In genomic region chr4:3449047-3449573, GRCh38 we compare ENCODE assay signal across 41 cellular contexts. TPM values are rescaled to one million over a fixed set of nuclear protein-coding genes. Genes with fewer than 3 reads are reported as not detected.
"Had no signal": no experiment of that assay in that cellular context is flagged by ENCODE, and none has a peak within 500 bp of the region (broad histone marks: within the 10 kb centered on the region; RNA-seq: fewer than 3 reads in every experiment).

No MANE protein-coding gene starts in this region.

- H3K9me3 ChIP-seq: ascending aorta, gastroesophageal sphincter, neutrophil, ovary, sigmoid colon, thoracic aorta, upper lobe of left lung, vagina had no signal

- FAIRE-seq: small intestine had no signal

- H3K27me3 Mint-ChIP-seq: activated CD4-positive, alpha-beta memory T cell treated with anti-CD3 and anti-CD28 coated beads for 36 hours; activated CD4-positive, alpha-beta T cell treated with anti-CD3 and anti-CD28 coated beads, Interleukin-2, amount 10 ng/mL, durations not matched to agents 24 days and 14 days; activated T-cell treated with anti-CD3 and anti-CD28 coated beads, Interleukin-2, amount 50 U/mL, for 24 hours; natural killer cell treated with Interleukin-12 subunit alpha and Interleukin-12 subunit beta and Interleukin-15 and Interleukin-18, amount 100 ng/mL, for 72 hours; progenitor cell of endocrine pancreas; stimulated activated naive CD8-positive, alpha-beta T cell treated with anti-CD3 and anti-CD28 coated beads, Interleukin-15, Interleukin-2, amounts not matched to agents 100 ng/mL and 50 ng/mL, for 24 hours had no signal

- H3K4me1 Mint-ChIP-seq: activated CD4-positive, alpha-beta T cell treated with anti-CD3 and anti-CD28 coated beads, Interleukin-2, amount 10 ng/mL, durations not matched to agents 24 days and 14 days; activated naive CD4-positive, alpha-beta T cell treated with anti-CD3 and anti-CD28 coated beads, Interleukin-2, amount 10 ng/mL, durations not matched to agents 7 days and 5 days; activated naive CD8-positive, alpha-beta T cell treated with anti-CD3 and anti-CD28 coated beads, Interleukin-2, amount 10 ng/mL, durations not matched to agents 7 days and 5 days; immature natural killer cell; stimulated activated effector memory CD8-positive, alpha-beta T cell treated with anti-CD3 and anti-CD28 coated beads, Interleukin-12 subunit alpha, Interleukin-12 subunit beta, amount 100 ng/mL, for 72 hours had no signal

- H3K27me3 ChIP-seq: ascending aorta, cardiac muscle cell, dorsolateral prefrontal cortex, gastroesophageal sphincter, ovary, sigmoid colon, upper lobe of left lung, vagina had no signal

- H3K9me3 Mint-ChIP-seq: activated CD4-positive, alpha-beta memory T cell treated with anti-CD3 and anti-CD28 coated beads for 36 hours; activated CD4-positive, alpha-beta T cell treated with anti-CD3 and anti-CD28 coated beads, Interleukin-2, amount 10 ng/mL, durations not matched to agents 24 days and 14 days; activated naive CD4-positive, alpha-beta T cell treated with anti-CD3 and anti-CD28 coated beads, Interleukin-2, amount 10 ng/mL, durations not matched to agents 7 days and 5 days; activated naive CD8-positive, alpha-beta T cell treated with anti-CD3 and anti-CD28 coated beads, Interleukin-2, amount 10 ng/mL, durations not matched to agents 7 days and 5 days; activated T-cell treated with anti-CD3 and anti-CD28 coated beads, Interleukin-2, amount 50 U/mL, for 24 hours; immature natural killer cell; natural killer cell treated with Interleukin-12 subunit alpha and Interleukin-12 subunit beta and Interleukin-15 and Interleukin-18, amount 100 ng/mL, for 72 hours; stimulated activated effector memory CD8-positive, alpha-beta T cell treated with anti-CD3 and anti-CD28 coated beads, Interleukin-12 subunit alpha, Interleukin-12 subunit beta, amount 100 ng/mL, for 72 hours; stimulated activated naive CD8-positive, alpha-beta T cell treated with anti-CD3 and anti-CD28 coated beads, Interleukin-15, Interleukin-2, amounts not matched to agents 100 ng/mL and 50 ng/mL, for 24 hours had no signal

- ATAC-seq: gastroesophageal sphincter; natural killer cell treated with Interleukin-12 subunit alpha and Interleukin-12 subunit beta and Interleukin-15 and Interleukin-18, amount 100 ng/mL, for 72 hours; stimulated activated effector memory CD8-positive, alpha-beta T cell treated with anti-CD3 and anti-CD28 coated beads, Interleukin-12 subunit alpha, Interleukin-12 subunit beta, amount 100 ng/mL, for 72 hours; T-helper 17 cell had no signal

- H3K27ac ChIP-seq: ascending aorta, cardiac muscle cell, coronary artery, dorsolateral prefrontal cortex, gastroesophageal sphincter, neutrophil, ovary, sigmoid colon, thoracic aorta, upper lobe of left lung, vagina had no signal

- H3K36me3 ChIP-seq: ascending aorta, cardiac muscle cell, gastroesophageal sphincter, neutrophil, ovary, sigmoid colon, thoracic aorta, upper lobe of left lung, vagina had no signal

- DNase-seq: activated CD4-positive, alpha-beta memory T cell treated with anti-CD3 and anti-CD28 coated beads for 36 hours; activated CD4-positive, alpha-beta T cell treated with anti-CD3 and anti-CD28 coated beads, Interleukin-2, amount 10 ng/mL, durations not matched to agents 24 days and 14 days; activated CD4-positive, CD25-positive, alpha-beta regulatory T cell treated with anti-CD3 and anti-CD28 coated beads, Interleukin-2, amount 50 U/mL, for 72 hours; activated CD8-positive, alpha-beta memory T cell treated with anti-CD3 and anti-CD28 coated beads, Interleukin-2, amount 50 U/mL, for 4 hours; activated gamma-delta T cell; activated naive CD4-positive, alpha-beta T cell treated with anti-CD3 and anti-CD28 coated beads, Interleukin-2, amount 10 ng/mL, durations not matched to agents 7 days and 5 days; activated naive CD8-positive, alpha-beta T cell treated with anti-CD3 and anti-CD28 coated beads, Interleukin-2, amount 10 ng/mL, durations not matched to agents 7 days and 5 days; activated T-cell treated with anti-CD3 and anti-CD28 coated beads, Interleukin-2, amount 50 U/mL, for 24 hours; dorsolateral prefrontal cortex; effector memory CD4-positive, alpha-beta T cell; erythroblast; head of caudate nucleus; hippocampal formation; immature natural killer cell; mesendoderm; sigmoid colon; small intestine; stimulated activated CD4-positive, alpha-beta T cell treated with anti-CD3 and anti-CD28 coated beads, Interleukin-4, amount 100 ng/mL, for 24 hours; T-helper 17 cell; T1000 had no signal

- H3K27ac Mint-ChIP-seq: activated CD4-positive, alpha-beta memory T cell treated with anti-CD3 and anti-CD28 coated beads for 36 hours; activated CD4-positive, alpha-beta T cell treated with anti-CD3 and anti-CD28 coated beads, Interleukin-2, amount 10 ng/mL, durations not matched to agents 24 days and 14 days; activated naive CD4-positive, alpha-beta T cell treated with anti-CD3 and anti-CD28 coated beads, Interleukin-2, amount 10 ng/mL, durations not matched to agents 7 days and 5 days; activated naive CD8-positive, alpha-beta T cell treated with anti-CD3 and anti-CD28 coated beads, Interleukin-2, amount 10 ng/mL, durations not matched to agents 7 days and 5 days; activated T-cell treated with anti-CD3 and anti-CD28 coated beads, Interleukin-2, amount 50 U/mL, for 24 hours; immature natural killer cell; natural killer cell treated with Interleukin-12 subunit alpha and Interleukin-12 subunit beta and Interleukin-15 and Interleukin-18, amount 100 ng/mL, for 72 hours; progenitor cell of endocrine pancreas; stimulated activated effector memory CD8-positive, alpha-beta T cell treated with anti-CD3 and anti-CD28 coated beads, Interleukin-12 subunit alpha, Interleukin-12 subunit beta, amount 100 ng/mL, for 72 hours; stimulated activated naive CD8-positive, alpha-beta T cell treated with anti-CD3 and anti-CD28 coated beads, Interleukin-15, Interleukin-2, amounts not matched to agents 100 ng/mL and 50 ng/mL, for 24 hours; T-helper 17 cell had no signal

- H3K4me3 Mint-ChIP-seq: activated CD4-positive, alpha-beta memory T cell treated with anti-CD3 and anti-CD28 coated beads for 36 hours; activated CD4-positive, alpha-beta T cell treated with anti-CD3 and anti-CD28 coated beads, Interleukin-2, amount 10 ng/mL, durations not matched to agents 24 days and 14 days; activated naive CD4-positive, alpha-beta T cell treated with anti-CD3 and anti-CD28 coated beads, Interleukin-2, amount 10 ng/mL, durations not matched to agents 7 days and 5 days; activated naive CD8-positive, alpha-beta T cell treated with anti-CD3 and anti-CD28 coated beads, Interleukin-2, amount 10 ng/mL, durations not matched to agents 7 days and 5 days; activated T-cell treated with anti-CD3 and anti-CD28 coated beads, Interleukin-2, amount 50 U/mL, for 24 hours; brain; immature natural killer cell; natural killer cell treated with Interleukin-12 subunit alpha and Interleukin-12 subunit beta and Interleukin-15 and Interleukin-18, amount 100 ng/mL, for 72 hours; stimulated activated effector memory CD8-positive, alpha-beta T cell treated with anti-CD3 and anti-CD28 coated beads, Interleukin-12 subunit alpha, Interleukin-12 subunit beta, amount 100 ng/mL, for 72 hours; stimulated activated naive CD8-positive, alpha-beta T cell treated with anti-CD3 and anti-CD28 coated beads, Interleukin-15, Interleukin-2, amounts not matched to agents 100 ng/mL and 50 ng/mL, for 24 hours; T-helper 17 cell had no signal

- H3K36me3 Mint-ChIP-seq: activated CD4-positive, alpha-beta memory T cell treated with anti-CD3 and anti-CD28 coated beads for 36 hours; activated naive CD4-positive, alpha-beta T cell treated with anti-CD3 and anti-CD28 coated beads, Interleukin-2, amount 10 ng/mL, durations not matched to agents 7 days and 5 days; activated naive CD8-positive, alpha-beta T cell treated with anti-CD3 and anti-CD28 coated beads, Interleukin-2, amount 10 ng/mL, durations not matched to agents 7 days and 5 days; brain; immature natural killer cell; natural killer cell treated with Interleukin-12 subunit alpha and Interleukin-12 subunit beta and Interleukin-15 and Interleukin-18, amount 100 ng/mL, for 72 hours; stimulated activated effector memory CD8-positive, alpha-beta T cell treated with anti-CD3 and anti-CD28 coated beads, Interleukin-12 subunit alpha, Interleukin-12 subunit beta, amount 100 ng/mL, for 72 hours had no signal

- H3K4me3 ChIP-seq: ascending aorta, cardiac muscle cell, coronary artery, dorsolateral prefrontal cortex, gastroesophageal sphincter, lung, ovary, sigmoid colon, thoracic aorta, upper lobe of left lung, vagina had no signal

- H3K4me1 ChIP-seq: upper lobe of left lung had no signal

RNA-seq across cellular contexts. Expression of gene HGFAC, which starts 7.3 kb away (rescaled TPM):
- total RNA-seq: activated CD4-positive, alpha-beta memory T cell treated with anti-CD3 and anti-CD28 coated beads for 36 hours; activated CD4-positive, alpha-beta T cell treated with anti-CD3 and anti-CD28 coated beads, Interleukin-2, amount 10 ng/mL, durations not matched to agents 24 days and 14 days; activated CD8-positive, alpha-beta memory T cell treated with anti-CD3 and anti-CD28 coated beads for 36 hours; activated naive CD8-positive, alpha-beta T cell treated with anti-CD3 and anti-CD28 coated beads, Interleukin-2, amount 10 ng/mL, durations not matched to agents 7 days and 5 days; fibroblast of villous mesenchyme; kidney epithelial cell; mononuclear cell; natural killer cell treated with Interleukin-12 subunit alpha and Interleukin-12 subunit beta and Interleukin-15 and Interleukin-18, amount 100 ng/mL, for 72 hours; subcutaneous adipose tissue; T-helper 17 cell; vagina had no signal
- polyA plus RNA-seq: fibroblast of lung, immature natural killer cell had no signal

RNA-seq across cellular contexts. Expression of gene DOK7, which starts 14.0 kb away (rescaled TPM):
- total RNA-seq: activated CD4-positive, alpha-beta memory T cell treated with anti-CD3 and anti-CD28 coated beads for 36 hours; activated CD4-positive, alpha-beta T cell treated with anti-CD3 and anti-CD28 coated beads, Interleukin-2, amount 10 ng/mL, durations not matched to agents 24 days and 14 days; activated CD8-positive, alpha-beta memory T cell treated with anti-CD3 and anti-CD28 coated beads for 36 hours; activated naive CD8-positive, alpha-beta T cell treated with anti-CD3 and anti-CD28 coated beads, Interleukin-2, amount 10 ng/mL, durations not matched to agents 7 days and 5 days; fibroblast of villous mesenchyme; progenitor cell of endocrine pancreas; subcutaneous adipose tissue; T-helper 17 cell had no signal
- polyA plus RNA-seq: fibroblast of lung had no signal
